In genomic region chr4:136637071-136637777, GRCh38 we compare ENCODE assay signal across 11 cellular contexts.
A peak's percentile ranks its signal among the peaks of the same experiment; 100 is the strongest.
DNase-seq lines count a peak whose midpoint lies in the region; ATAC-seq and TF ChIP-seq lines count a peak whose summit lies in the region.
"Had no signal": no experiment of that assay in that cellular context is flagged by ENCODE, and none has a peak within 500 bp of the region (broad histone marks: within the 10 kb centered on the region; RNA-seq: fewer than 3 reads in every experiment).

No MANE protein-coding gene starts in this region.

- no peak overlapping the region for H3K27ac ChIP-seq in RWPE1
- no peak overlapping the region for H3K27ac ChIP-seq in thyroid gland
- H3K27ac ChIP-seq in vagina = no peak overlapping the region
- H3K27ac ChIP-seq: right atrium auricular region had no signal

- peaks cover 3% of the 10 kb centered on the region for H3K4me1 ChIP-seq in BE2C
- no peaks in the 10 kb centered on the region for H3K4me1 ChIP-seq in thyroid gland
- H3K4me1 ChIP-seq in vagina = no peaks in the 10 kb centered on the region
- H3K4me1 ChIP-seq: right atrium auricular region had no signal

- POLR2A ChIA-PET in RWPE1 (lab: Yijun Ruan, JAX; ENCODE audit: low non-redundant PET) = no interaction called here

- H3K9me3 ChIP-seq in BE2C = no peaks in the 10 kb centered on the region
- no peaks in the 10 kb centered on the region for H3K9me3 ChIP-seq in thyroid gland
- no peaks in the 10 kb centered on the region for H3K9me3 ChIP-seq in vagina
- H3K9me3 ChIP-seq: right atrium auricular region had no signal

- DNase-seq in BE2C (peak; percentile 45), RWPE1 (ENCODE audit: low spot score) (no peak), foreskin fibroblast (no peak), NCI-H187 (lab: John Stamatoyannopoulos, UW) (no peak), thyroid gland (no peak), vagina (ENCODE audit: extremely low spot score in 2 of 2) (no peak), Right ventricle myocardium inferior (ENCODE audit: missing footprints) (no peak)
- DNase-seq: GDM1; stimulated activated naive CD8-positive, alpha-beta T cell treated with anti-CD3 and anti-CD28 coated beads, Interleukin-15, Interleukin-2, amounts not matched to agents 100 U/mL and 50 U/mL, for 24 hours had no signal

- H3K36me3 ChIP-seq in BE2C (no peaks in the 10 kb centered on the region), thyroid gland (no peaks in the 10 kb centered on the region), vagina (no peaks in the 10 kb centered on the region)
- H3K36me3 ChIP-seq: right atrium auricular region had no signal

- 70 to 77% methylated on average over 9 of the region's 9 CpGs for WGBS in thyroid gland, 2 donors

- CTCF ChIA-PET in RWPE1 (lab: Yijun Ruan, JAX) = interaction anchor here (0.7 kb wide), 1 partner anchor 27 kb away, joined by 3 read pairs; no protein-coding TSS in a partner anchor

- H3K27me3 ChIP-seq in BE2C (no peaks in the 10 kb centered on the region), thyroid gland (no peaks in the 10 kb centered on the region), vagina (no peaks in the 10 kb centered on the region)
- H3K27me3 ChIP-seq: right atrium auricular region had no signal

- TF ChIP-seq CTCF in BE2C (IDR thresholded peaks at IDR 0.05; ENCODE audit: low read depth, low read length) (peak; percentile 68), RWPE1 (conservative IDR thresholded peaks at IDR 0.05; ENCODE audit: low read depth) (peak; percentile 33; the same call in 1 of the 2 replicates), foreskin fibroblast (IDR thresholded peaks at IDR 0.05; ENCODE audit: low read depth, low read length) (peak; percentile 28), thyroid gland (IDR thresholded peaks at IDR 0.05) (no peak), vagina (IDR thresholded peaks at IDR 0.05) (no peak)

- no peak for TF ChIP-seq POLR2A in thyroid gland (IDR thresholded peaks at IDR 0.05)
- no peak for TF ChIP-seq POLR2A in vagina (IDR thresholded peaks at IDR 0.05)

- ATAC-seq in GM18868 (IDR thresholded peaks at IDR 0.05; ENCODE audit: unreplicated experiment) (peak; percentile 48), Right ventricle myocardium inferior (no peak)
- ATAC-seq: stimulated activated naive CD8-positive, alpha-beta T cell treated with anti-CD3 and anti-CD28 coated beads, Interleukin-15, Interleukin-2, amounts not matched to agents 100 U/mL and 50 U/mL, for 24 hours had no signal

- intact Hi-C loops in thyroid gland (cut with DNase I) = no loop called here
- intact Hi-C loops in vagina (cut with DNase I) = no loop called here
- intact Hi-C loops in Right ventricle myocardium inferior (cut with DNase I) = no loop called here

- H3K4me3 ChIP-seq in BE2C (ENCODE audit: low read depth, low read length) = no peak overlapping the region
- no peak overlapping the region for H3K4me3 ChIP-seq in foreskin fibroblast (ENCODE audit: low read depth in 1 of 2, low read length in 2 of 2)
- H3K4me3 ChIP-seq in thyroid gland (replicated peaks in 1 of 3) = no peak overlapping the region
- H3K4me3 ChIP-seq in vagina = no peak overlapping the region
- H3K4me3 ChIP-seq: right atrium auricular region had no signal

Comparison
In these comparisons a context has a peak if more than half of its experiments do, and no peak if none do; other contexts are left out.
1. CTCF ChIP-seq: peak in BE2C (single experiment), RWPE1 (single experiment) and foreskin fibroblast (single experiment); none in thyroid gland (0 of 6) and vagina (0 of 3).